28 cellular contexts compared by ENCODE assay signal in the genomic region with DNA sequence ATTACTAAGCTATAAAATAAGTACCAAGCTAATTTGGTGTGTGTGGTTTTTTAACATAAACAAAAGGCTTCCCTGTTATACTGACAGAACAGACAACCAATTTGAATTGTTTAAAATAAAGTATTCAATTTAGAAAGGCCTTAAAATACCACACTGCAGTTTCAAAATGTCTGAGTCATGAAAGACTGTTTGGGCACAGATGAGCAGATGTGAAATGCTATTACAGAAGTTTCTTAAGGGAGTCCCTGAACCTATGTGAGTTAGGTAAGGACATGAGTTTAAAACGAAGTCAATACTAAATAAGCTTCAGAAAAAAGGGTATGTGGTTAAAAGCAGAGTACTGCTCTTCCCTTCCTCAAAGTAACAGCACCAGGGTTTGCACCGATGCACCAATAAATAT.
"Had no signal": no experiment of that assay in that cellular context is flagged by ENCODE, and none has a peak within 500 bp of the region (broad histone marks: within the 10 kb centered on the region; RNA-seq: fewer than 3 reads in every experiment).

No MANE protein-coding gene starts in this region.

- H3K36me3 Mint-ChIP-seq: stimulated activated memory B cell treated with anti-CD40 and anti-IgM and Interleukin-4, amounts not matched to agents 10 μg/mL and 1 μg/mL and 100 μg/mL, for 72 hours had no signal

- H3K27ac Mint-ChIP-seq: immature natural killer cell; naive thymus-derived CD8-positive, alpha-beta T cell; nephron progenitor cell; stimulated activated memory B cell treated with anti-CD40 and anti-IgM and Interleukin-4, amounts not matched to agents 10 μg/mL and 1 μg/mL and 100 μg/mL, for 72 hours; stimulated activated naive CD8-positive, alpha-beta T cell treated with anti-CD3 and anti-CD28 coated beads, Interleukin-15, Interleukin-2, amounts not matched to agents 100 ng/mL and 50 ng/mL, for 24 hours had no signal

- H3K27ac ChIP-seq: coronary artery, esophagus muscularis mucosa, lower lobe of right lung, ovary, psoas muscle, sigmoid colon, skin epidermis, spleen, suprapubic skin, transverse colon, upper lobe of right lung, uterus had no signal

- H3K27me3 Mint-ChIP-seq: naive thymus-derived CD8-positive, alpha-beta T cell; stimulated activated memory B cell treated with anti-CD40 and anti-IgM and Interleukin-4, amounts not matched to agents 10 μg/mL and 1 μg/mL and 100 μg/mL, for 72 hours; stimulated activated naive CD8-positive, alpha-beta T cell treated with anti-CD3 and anti-CD28 coated beads, Interleukin-15, Interleukin-2, amounts not matched to agents 100 ng/mL and 50 ng/mL, for 24 hours had no signal

- H3K9me3 ChIP-seq: lower lobe of right lung, ovary, psoas muscle, sigmoid colon, transverse colon, upper lobe of right lung, uterus had no signal

- H3K4me1 ChIP-seq: esophagus muscularis mucosa, lower lobe of right lung, psoas muscle, sigmoid colon, spleen, suprapubic skin, transverse colon, upper lobe of right lung, uterus had no signal

- H3K27me3 ChIP-seq: esophagus muscularis mucosa, ovary, sigmoid colon, spleen, suprapubic skin, transverse colon, upper lobe of right lung, uterus had no signal

- H3K4me3 Mint-ChIP-seq: immature natural killer cell; naive thymus-derived CD8-positive, alpha-beta T cell; nephron progenitor cell; stimulated activated memory B cell treated with anti-CD40 and anti-IgM and Interleukin-4, amounts not matched to agents 10 μg/mL and 1 μg/mL and 100 μg/mL, for 72 hours; stimulated activated naive CD8-positive, alpha-beta T cell treated with anti-CD3 and anti-CD28 coated beads, Interleukin-15, Interleukin-2, amounts not matched to agents 100 ng/mL and 50 ng/mL, for 24 hours had no signal

- ATAC-seq: left colon; left ventricle myocardium superior; lower lobe of right lung; naive thymus-derived CD8-positive, alpha-beta T cell; psoas muscle; right cardiac atrium; stimulated activated memory B cell treated with anti-CD40 and anti-IgM and Interleukin-4, amounts not matched to agents 10 μg/mL and 1 μg/mL and 100 μg/mL, for 72 hours; upper lobe of right lung had no signal

- DNase-seq: dermis blood vessel endothelial cell; effector memory CD4-positive, alpha-beta T cell; hypothalamus; immature natural killer cell; islet precursor cell; kidney glomerular epithelial cell; left colon; left ventricle myocardium superior; lower lobe of right lung; naive thymus-derived CD8-positive, alpha-beta T cell; nephron progenitor cell; occipital lobe; ovary; posterior cingulate gyrus; psoas muscle; right cardiac atrium; sigmoid colon; spleen; stimulated activated CD4-positive, alpha-beta T cell treated with anti-CD3 and anti-CD28 coated beads, Interleukin-4, amount 100 ng/mL, for 4 hours; transverse colon; upper lobe of right lung; uterus had no signal

- H3K4me1 Mint-ChIP-seq: immature natural killer cell had no signal

- H3K36me3 ChIP-seq: esophagus muscularis mucosa, lower lobe of right lung, ovary, sigmoid colon, spleen, suprapubic skin, transverse colon, upper lobe of right lung, uterus had no signal

- H3K4me3 ChIP-seq: coronary artery, esophagus muscularis mucosa, lower lobe of right lung, ovary, psoas muscle, sigmoid colon, skin epidermis, spleen, suprapubic skin, transverse colon, upper lobe of right lung, uterus had no signal

- H3K9me3 Mint-ChIP-seq: stimulated activated naive CD8-positive, alpha-beta T cell treated with anti-CD3 and anti-CD28 coated beads, Interleukin-15, Interleukin-2, amounts not matched to agents 100 ng/mL and 50 ng/mL, for 24 hours had no signal
